In the genomic region with DNA sequence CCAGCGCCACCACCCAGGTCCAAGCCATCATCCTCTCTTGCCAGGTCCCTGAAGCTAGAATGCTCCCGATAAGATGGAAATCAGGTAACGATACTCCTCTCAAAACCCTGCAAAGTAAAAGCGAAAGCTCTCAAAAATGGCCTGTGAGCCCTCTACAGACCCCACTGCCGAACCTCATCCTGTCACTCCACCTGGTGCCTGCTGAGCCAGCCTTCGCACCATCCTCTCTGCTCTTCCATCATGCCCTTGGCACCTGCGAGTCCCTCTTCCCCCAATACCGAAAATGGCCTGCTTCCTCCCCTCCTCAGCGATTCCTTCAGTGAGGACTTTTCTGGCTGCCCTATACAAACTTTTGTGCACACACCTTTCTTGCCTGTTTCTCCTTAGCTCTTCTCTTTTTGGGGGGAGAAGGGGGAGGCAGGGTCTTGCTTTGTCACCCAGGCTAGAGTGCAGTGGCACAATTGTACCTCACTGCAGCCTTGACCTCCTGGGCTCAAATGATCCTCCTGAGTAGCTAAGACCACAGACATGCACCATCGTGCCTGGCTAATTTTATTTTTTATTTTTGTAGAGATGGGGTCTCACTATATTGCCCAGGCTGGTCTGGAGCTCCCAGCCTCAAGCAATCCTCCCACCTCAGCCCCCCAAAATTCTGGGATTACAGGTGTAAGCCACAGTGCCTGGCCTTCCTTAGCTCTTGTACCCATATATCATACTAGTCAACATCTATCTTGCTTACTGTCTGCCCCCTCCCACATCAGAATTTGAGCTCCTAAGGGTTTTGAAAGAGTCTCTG, we compare ENCODE assay signal across 9 cellular contexts. TPM values are rescaled to one million over a fixed set of nuclear protein-coding genes. Genes with fewer than 3 reads are reported as not detected.
DNase-seq lines count a peak whose midpoint lies in the region; ATAC-seq and TF ChIP-seq lines count a peak whose summit lies in the region.
"Had no signal": no experiment of that assay in that cellular context is flagged by ENCODE, and none has a peak within 500 bp of the region (broad histone marks: within the 10 kb centered on the region; RNA-seq: fewer than 3 reads in every experiment).

No MANE protein-coding gene starts in this region.

- ATAC-seq in HG03565 (IDR thresholded peaks at IDR 0.05; ENCODE audit: unreplicated experiment): no peak

- intact Hi-C loops in vagina (cut with DNase I): no loop called here

- H3K4me1 Mint-ChIP-seq in activated naive CD4-positive, alpha-beta T cell treated with anti-CD3 and anti-CD28 coated beads, Interleukin-2, amount 50 U/mL, for 24 hours: peaks cover 76% of the 10 kb centered on the region

- no peaks in the 10 kb centered on the region for H3K27me3 Mint-ChIP-seq in activated naive CD4-positive, alpha-beta T cell treated with anti-CD3 and anti-CD28 coated beads, Interleukin-2, amount 50 U/mL, for 24 hours

- no peaks in the 10 kb centered on the region for H3K9me3 Mint-ChIP-seq in activated naive CD4-positive, alpha-beta T cell treated with anti-CD3 and anti-CD28 coated beads, Interleukin-2, amount 50 U/mL, for 24 hours

- H3K27ac Mint-ChIP-seq in activated naive CD4-positive, alpha-beta T cell treated with anti-CD3 and anti-CD28 coated beads, Interleukin-2, amount 50 U/mL, for 24 hours: peak overlapping the region; percentile 98

- H3K27ac ChIP-seq in muscle layer of duodenum (ENCODE audit: low read length) (peak overlapping the region; percentile 94), vagina (peak overlapping the region; percentile 97)

- H3K4me1 ChIP-seq in muscle layer of duodenum (ENCODE audit: control insufficient read depth in 1 of 2, insufficient read depth in 2 of 2, low read length in 2 of 2) (peaks cover 18 to 48% of the 10 kb centered on the region in 2 donors), vagina (peaks cover 73% of the 10 kb centered on the region)

- H3K36me3 ChIP-seq in muscle layer of duodenum (ENCODE audit: control insufficient read depth in 1 of 2, insufficient read depth in 2 of 2, low read length in 2 of 2) (no peaks in the 10 kb centered on the region), vagina (no peaks in the 10 kb centered on the region)

- peak; percentile 30 for DNase-seq in stimulated activated CD4-positive, alpha-beta T cell treated with anti-CD3 and anti-CD28 coated beads, Interleukin-4, amount 100 ng/mL, for 24 hours
- no peak for DNase-seq in stimulated activated CD4-positive, alpha-beta T cell treated with anti-CD3 and anti-CD28 coated beads, Interleukin-2, amount 100 ng/mL, for 48 hours
- DNase-seq in vagina (ENCODE audit: extremely low spot score in 2 of 2): no peak
- no peak for DNase-seq in Kasumi-1 (lab: John Stamatoyannopoulos, UW)
- no peak for DNase-seq in dermis blood vessel endothelial cell
- DNase-seq: SHP77 had no signal

- H3K36me3 Mint-ChIP-seq in activated naive CD4-positive, alpha-beta T cell treated with anti-CD3 and anti-CD28 coated beads, Interleukin-2, amount 50 U/mL, for 24 hours: peaks cover 2% of the 10 kb centered on the region

- H3K4me3 Mint-ChIP-seq in activated naive CD4-positive, alpha-beta T cell treated with anti-CD3 and anti-CD28 coated beads, Interleukin-2, amount 50 U/mL, for 24 hours: peak overlapping the region; percentile 87

- no peaks in the 10 kb centered on the region for H3K27me3 ChIP-seq in muscle layer of duodenum (ENCODE audit: low read depth, low read length)
- H3K27me3 ChIP-seq in vagina: no peaks in the 10 kb centered on the region

- no peak for TF ChIP-seq POLR2A in vagina (IDR thresholded peaks at IDR 0.05)

- no peaks in the 10 kb centered on the region for H3K9me3 ChIP-seq in muscle layer of duodenum (ENCODE audit: control insufficient read depth in 1 of 2, low read length in 2 of 2)
- H3K9me3 ChIP-seq in vagina: no peaks in the 10 kb centered on the region

- H3K4me3 ChIP-seq in muscle layer of duodenum (ENCODE audit: low read depth in 1 of 2, low read length in 2 of 2) (peak overlapping the region in 1 of 2 donors; percentile 12), vagina (no peak overlapping the region)

- TF ChIP-seq CTCF in vagina (IDR thresholded peaks at IDR 0.05): no peak

RNA-seq across cellular contexts. Expression of a gene that starts 3.0 kb away (rescaled TPM):
- total RNA-seq in vagina (39.3 TPM), dermis blood vessel endothelial cell (77.3 and 127 TPM in 2 replicates)
